ENCODE assay signal across 8 cellular contexts in genomic region chrX:37685452-37686347, GRCh38. TPM values are rescaled to one million over a fixed set of nuclear protein-coding genes. Genes with fewer than 3 reads are reported as not detected.
DNase-seq lines count a peak whose midpoint lies in the region; ATAC-seq and TF ChIP-seq lines count a peak whose summit lies in the region.

XK (plus strand) TSS chrX:37685791; CDS start chrX:37685962, 171 bp downstream.

- no peak within 1 kb of the TSS for H2AK5ac ChIP-seq in trophoblast cell (ENCODE audit: low read length)

- no peaks in the 10 kb centered on the region for H3K4me1 Mint-ChIP-seq in activated naive CD8-positive, alpha-beta T cell treated with anti-CD3 and anti-CD28 coated beads, Interleukin-2, amount 10 ng/mL, durations not matched to agents 7 days and 5 days

- H3K36me3 Mint-ChIP-seq in activated naive CD8-positive, alpha-beta T cell treated with anti-CD3 and anti-CD28 coated beads, Interleukin-2, amount 10 ng/mL, durations not matched to agents 7 days and 5 days: no peaks in the 10 kb centered on the region

- H3K9me3 ChIP-seq in trophoblast cell (ENCODE audit: insufficient read depth, low read depth, low read length): no peaks in the 10 kb centered on the region

- POLR2A ChIA-PET in activated naive CD8-positive, alpha-beta T cell treated with anti-CD3 and anti-CD28 coated beads, Interleukin-2, amount 10 ng/mL, durations not matched to agents 7 days and 5 days (lab: Charles Lee): no interaction called here

- no peak within 1 kb of the TSS for H2BK12ac ChIP-seq in trophoblast cell (ENCODE audit: low read length)

- no peaks in the 10 kb centered on the region for H3K4me1 ChIP-seq in trophoblast cell (ENCODE audit: control insufficient read depth in 1 of 2, insufficient read depth in 2 of 2, low read length in 2 of 2)

- intact Hi-C loops in left cardiac atrium (cut with DNase I): no loop called here

- H3K18ac ChIP-seq in trophoblast cell (ENCODE audit: low read length): no peak within 1 kb of the TSS

- H3K27ac Mint-ChIP-seq in activated naive CD8-positive, alpha-beta T cell treated with anti-CD3 and anti-CD28 coated beads, Interleukin-2, amount 10 ng/mL, durations not matched to agents 7 days and 5 days: no peak within 1 kb of the TSS

- no peaks in the 10 kb centered on the region for H3K36me3 ChIP-seq in trophoblast cell (ENCODE audit: control insufficient read depth in 1 of 2, insufficient read depth in 2 of 2, low read length in 2 of 2)

- no peaks in the 10 kb centered on the region for H3K9me3 Mint-ChIP-seq in activated naive CD8-positive, alpha-beta T cell treated with anti-CD3 and anti-CD28 coated beads, Interleukin-2, amount 10 ng/mL, durations not matched to agents 7 days and 5 days

- H4K12ac ChIP-seq in trophoblast cell (ENCODE audit: low read depth, low read length): no peak within 1 kb of the TSS

- H3K23ac ChIP-seq in trophoblast cell (ENCODE audit: low read length): no peak within 1 kb of the TSS

- no CpG with 5 or more reads among the region's 96 CpGs for WGBS in trophoblast cell (ENCODE audit: extremely low coverage, insufficient coverage, insufficient read length)

- no peak for DNase-seq in AG09309 (ENCODE audit: low read depth)
- DNase-seq in HL-60 (ENCODE audit: low read depth in 1 of 2, low spot score in 1 of 2): peak in 1 of 2 experiments; percentile 56
- DNase-seq in RKO (ENCODE audit: low spot score): peak; percentile 68
- peak; percentile 53 for DNase-seq in activated naive CD8-positive, alpha-beta T cell treated with anti-CD3 and anti-CD28 coated beads, Interleukin-2, amount 10 ng/mL, durations not matched to agents 7 days and 5 days
- peak; percentile 53 for DNase-seq in left cardiac atrium
- DNase-seq in trophoblast cell: peak; percentile 16 to 32
- DNase-seq in cerebellar nuclear complex (lab: John Stamatoyannopoulos, UW): no peak

- peak; percentile 83 for ATAC-seq in GM18909 (IDR thresholded peaks at IDR 0.05; ENCODE audit: poor library complexity, unreplicated experiment)
- ATAC-seq in activated naive CD8-positive, alpha-beta T cell treated with anti-CD3 and anti-CD28 coated beads, Interleukin-2, amount 10 ng/mL, durations not matched to agents 7 days and 5 days (ENCODE audit: low read depth): peak; percentile 83
- peak; percentile 82 to 91 for ATAC-seq in left cardiac atrium

- H2AFZ ChIP-seq in trophoblast cell (ENCODE audit: insufficient read depth, low read length, poor library complexity): no peak within 1 kb of the TSS

- H3K27ac ChIP-seq in HL-60 (replicated peaks) (peak within 1 kb of the TSS; percentile 43), trophoblast cell (ENCODE audit: low read depth, low read length) (no peak within 1 kb of the TSS)

- no peak within 1 kb of the TSS for H2BK120ac ChIP-seq in trophoblast cell (ENCODE audit: insufficient read depth, low read length, poor library complexity)

- H3K27me3 Mint-ChIP-seq in activated naive CD8-positive, alpha-beta T cell treated with anti-CD3 and anti-CD28 coated beads, Interleukin-2, amount 10 ng/mL, durations not matched to agents 7 days and 5 days: peaks cover 5% of the 10 kb centered on the region

- peak within 1 kb of the TSS; percentile 92 for H3K4me2 ChIP-seq in trophoblast cell (ENCODE audit: low read length)

- H4K8ac ChIP-seq in trophoblast cell (ENCODE audit: low read depth, low read length): no peak within 1 kb of the TSS

- H3K79me1 ChIP-seq in trophoblast cell (ENCODE audit: low read length): no peaks in the 10 kb centered on the region

- no peak for TF ChIP-seq CTCF in AG09309 (IDR thresholded peaks at IDR 0.05; ENCODE audit: control insufficient read depth, insufficient read depth, low read depth, low read length, missing control alignments)
- no peak for TF ChIP-seq CTCF in HL-60 (IDR thresholded peaks at IDR 0.05; ENCODE audit: insufficient read depth, low read length)

- H3K27me3 ChIP-seq in HL-60 (ENCODE audit: insufficient read depth, poor library complexity, severe bottlenecking) (no peaks in the 10 kb centered on the region), trophoblast cell (ENCODE audit: insufficient read depth, low read length) (no peaks in the 10 kb centered on the region)

- H3K14ac ChIP-seq in trophoblast cell (ENCODE audit: low read length): no peak within 1 kb of the TSS

- no peak within 1 kb of the TSS for H4K91ac ChIP-seq in trophoblast cell (ENCODE audit: low read depth, low read length)

- no peak within 1 kb of the TSS for H2BK5ac ChIP-seq in trophoblast cell (ENCODE audit: low read depth, low read length, poor library complexity)

- H3K9ac ChIP-seq in trophoblast cell (ENCODE audit: low read length): no peak within 1 kb of the TSS

- peak within 1 kb of the TSS; percentile 63 for H3K4me3 Mint-ChIP-seq in activated naive CD8-positive, alpha-beta T cell treated with anti-CD3 and anti-CD28 coated beads, Interleukin-2, amount 10 ng/mL, durations not matched to agents 7 days and 5 days

- H3K79me2 ChIP-seq in trophoblast cell (ENCODE audit: control insufficient read depth, insufficient read depth, low read length, poor library complexity): no peaks in the 10 kb centered on the region

- no peak within 1 kb of the TSS for H3K4ac ChIP-seq in trophoblast cell (ENCODE audit: low read depth, low read length)

- H3K4me3 ChIP-seq in AG09309 (ENCODE audit: control insufficient read depth, low read depth, low read length) (peak within 1 kb of the TSS; percentile 30), HL-60 (replicated peaks; ENCODE audit: insufficient read depth, low read length) (peak within 1 kb of the TSS; percentile 33), trophoblast cell (ENCODE audit: low read depth, low read length) (peak within 1 kb of the TSS; percentile 74)

RNA-seq across cellular contexts. Expression of gene XK, which starts in this region (rescaled TPM):
- under 1 TPM in 1 of 2 experiments, not detected in 1; 0.08 TPM for total RNA-seq in activated naive CD8-positive, alpha-beta T cell treated with anti-CD3 and anti-CD28 coated beads, Interleukin-2, amount 10 ng/mL, durations not matched to agents 7 days and 5 days
- 1 to 10 TPM; 4.4 to 6.0 TPM for total RNA-seq in left cardiac atrium
- 0.06 and 0.07 TPM in 2 replicates for polyA plus RNA-seq in trophoblast cell (2013)

Comparison
In these comparisons a context has a peak if more than half of its experiments do, and no peak if none do; other contexts are left out.
1. RNA of gene XK (total RNA-seq): 4.4 to 6.0 TPM in left cardiac atrium; 0.08 TPM in activated naive CD8-positive, alpha-beta T cell treated with anti-CD3 and anti-CD28 coated beads, Interleukin-2, amount 10 ng/mL, durations not matched to agents 7 days and 5 days; every median in the first group is over 4 times any median in the second.
2. Peak in DNase-seq and ATAC-seq in activated naive CD8-positive, alpha-beta T cell treated with anti-CD3 and anti-CD28 coated beads, Interleukin-2, amount 10 ng/mL, durations not matched to agents 7 days and 5 days; RNA of the gene not detected or under 1 TPM.
3. DNase-seq: peak in RKO (single experiment), left cardiac atrium (single experiment) and trophoblast cell (2 of 2); none in AG09309 (single experiment) and cerebellar nuclear complex (0 of 2).
4. Peak in every context shown above with its lines, with median percentiles within 50 percentile points of each other: H3K4me3 ChIP-seq and ATAC-seq.